26 cellular contexts compared by ENCODE assay signal in genomic region chr5:80309871-80310665, GRCh38. TPM values are rescaled to one million over a fixed set of nuclear protein-coding genes. Genes with fewer than 3 reads are reported as not detected.
"Had no signal": no experiment of that assay in that cellular context is flagged by ENCODE, and none has a peak within 500 bp of the region (broad histone marks: within the 10 kb centered on the region; RNA-seq: fewer than 3 reads in every experiment).

No MANE protein-coding gene starts in this region.

- H3K9me3 ChIP-seq: Peyer's patch, SJSA1 had no signal

- H3K27me3 ChIP-seq: Peyer's patch, SJSA1 had no signal

- H3K27ac ChIP-seq: KMS-11, Peyer's patch, SJSA1, SK-N-MC had no signal

- ATAC-seq: K562, PC-3 had no signal

- DNase-seq: Kasumi-1, MM.1S, NCI-H1092 treated with DMSO at 0.1 percent for 48 hours, NCI-H1436, NCI-H187, NCI-H2029, NCI-H2081 treated with DMSO at 0.1 percent for 48 hours, NCI-H2171, NCI-H226, NCI-H446, NCI-H510A, NCI-H524 treated with DMSO at 0.1 percent for 48 hours, NCI-H69, NCI-H774, PC-3, Peyer's patch, Right ventricle myocardium superior, SIG-M5 had no signal

- H3K9ac ChIP-seq: KMS-11 had no signal

- H3K36me3 Mint-ChIP-seq: IgD-negative memory B cell had no signal

- H3K4me3 ChIP-seq: K562, Peyer's patch, SJSA1, SK-N-MC had no signal

- H3K4me1 ChIP-seq: Peyer's patch, SJSA1 had no signal

- H3K36me3 ChIP-seq: Peyer's patch, SJSA1 had no signal

- H3K4me3 Mint-ChIP-seq: IgD-negative memory B cell had no signal

- H3K9me3 Mint-ChIP-seq: IgD-negative memory B cell had no signal

- H3K4me2 ChIP-seq: KMS-11 had no signal

RNA-seq across cellular contexts. Expression of gene SPZ1, which starts 9.7 kb away (rescaled TPM):
- total RNA-seq: HT-29, K562, M059J, PC-3, Peyer's patch, Right ventricle myocardium superior, RPMI7951, SJSA1 had no signal
- polyA plus RNA-seq: IgD-negative memory B cell, K562 had no signal
